ENCODE assay signal across 1 cellular context in genomic region chr19:4288091-4288777, GRCh38.
TF ChIP-seq lines count a peak whose summit lies in the region.

No MANE protein-coding gene starts in this region.

TF ChIP-seq in GM23338, 12 proteins besides CTCF, POLR2A, EP300 and RAD21 (continued from another document):
- TF ChIP-seq ZNF462 (CRISPR knock-in tag; IDR thresholded peaks at IDR 0.05) (no peak), ZNF114 (CRISPR knock-in tag; IDR thresholded peaks at IDR 0.05) (no peak), EZH2phosphoT487 (IDR thresholded peaks at IDR 0.05; ENCODE audit: unreplicated experiment) (no peak), ZNF331 (CRISPR knock-in tag; IDR thresholded peaks at IDR 0.05; ENCODE audit: low read depth) (no peak)
